Comparison of ENCODE assay signal across 19 cellular contexts in genomic region chr3:12656193-12656592, GRCh38. TPM values are rescaled to one million over a fixed set of nuclear protein-coding genes. Genes with fewer than 3 reads are reported as not detected.
DNase-seq lines count a peak whose midpoint lies in the region; ATAC-seq, FAIRE-seq and TF ChIP-seq lines count a peak whose summit lies in the region.
"Had no signal": no experiment of that assay in that cellular context is flagged by ENCODE, and none has a peak within 500 bp of the region (broad histone marks: within the 10 kb centered on the region; RNA-seq: fewer than 3 reads in every experiment).

No MANE protein-coding gene starts in this region.

- H3K27ac ChIP-seq in GM23338 (ENCODE audit: low read depth) = no peak overlapping the region
- H3K27ac ChIP-seq in naive thymus-derived CD4-positive, alpha-beta T cell (ENCODE audit: low read depth, low read length) = no peak overlapping the region

- H3K9me3 Mint-ChIP-seq in GM23338 (peaks cover 2% of the 10 kb centered on the region; the same call in 1 of the 3 replicates), brain (peaks cover 0 to 10% (median 0%) of the 10 kb centered on the region in 5 experiments)
- H3K9me3 Mint-ChIP-seq in naive thymus-derived CD4-positive, alpha-beta T cell = peaks cover 0 to 2% (median 0%) of the 10 kb centered on the region in 11 donors
- H3K9me3 Mint-ChIP-seq: activated naive CD4-positive, alpha-beta T cell treated with anti-CD3 and anti-CD28 coated beads, Interleukin-2, amount 50 U/mL, for 72 hours; activated T-cell treated with anti-CD3 and anti-CD28 coated beads, Interleukin-2, amount 50 U/mL, for 4 hours had no signal

- no peak for FAIRE-seq in D721Med (lab: Jason Lieb, UNC)

- H3K27me3 Mint-ChIP-seq in GM23338 (ENCODE audit: insufficient read depth, low read depth, poor library complexity) = no peaks in the 10 kb centered on the region
- H3K27me3 Mint-ChIP-seq in brain = no peaks in the 10 kb centered on the region
- no peaks in the 10 kb centered on the region for H3K27me3 Mint-ChIP-seq in naive thymus-derived CD4-positive, alpha-beta T cell

- H2AFZ ChIP-seq in GM23338 = no peak overlapping the region

- H3K4me1 ChIP-seq in GM23338 (ENCODE audit: insufficient read depth) = peaks cover 28% of the 10 kb centered on the region
- H3K4me1 ChIP-seq in naive thymus-derived CD4-positive, alpha-beta T cell (ENCODE audit: control insufficient read depth in 2 of 2, insufficient read depth in 2 of 2, low read length in 2 of 2) = peaks cover 9 to 29% of the 10 kb centered on the region in 2 donors

- intact Hi-C loops in naive thymus-derived CD4-positive, alpha-beta T cell (cut with micrococcal nuclease) = no loop called here

- H3K4me1 Mint-ChIP-seq in GM23338 = peaks cover 33% of the 10 kb centered on the region
- peaks cover 67% of the 10 kb centered on the region for H3K4me1 Mint-ChIP-seq in brain
- H3K4me1 Mint-ChIP-seq in naive thymus-derived CD4-positive, alpha-beta T cell = peaks cover 39 to 80% (median 67%) of the 10 kb centered on the region in 7 donors

- H4K20me1 ChIP-seq in GM23338 (replicated peaks; ENCODE audit: insufficient read depth) = peaks cover 50% of the 10 kb centered on the region

- H3F3A ChIP-seq in GM23338 (replicated peaks; ENCODE audit: low read depth) = no peaks in the 10 kb centered on the region

- DNase-seq in AG10803 (ENCODE audit: low read depth) = peak; percentile 12
- no peak for DNase-seq in GM23338 (ENCODE audit: low spot score)
- DNase-seq in naive thymus-derived CD4-positive, alpha-beta T cell = no peak
- DNase-seq in activated naive CD4-positive, alpha-beta T cell treated with Interleukin-2 at 50 U/mL for 16 hours = no peak
- no peak for DNase-seq in D721Med (ENCODE audit: insufficient read length, low spot score)
- DNase-seq: activated T-cell treated with anti-CD3 and anti-CD28 coated beads, Interleukin-2, amount 50 U/mL, for 4 hours; DND-41; foreskin fibroblast; midbrain; NCI-H1417; nucleus accumbens; SIG-M5; stimulated activated naive CD4-positive, alpha-beta T cell; T-helper 1 cell had no signal

- no peaks in the 10 kb centered on the region for H3K9me2 ChIP-seq in GM23338 (ENCODE audit: insufficient read depth)

- H3K4me3 Mint-ChIP-seq in GM23338 (no peak overlapping the region), brain (peak overlapping the region in 1 of 5 experiments; percentile 62)
- peak overlapping the region in 6 of 10 donors; percentile 19 to 63 (median 39) for H3K4me3 Mint-ChIP-seq in naive thymus-derived CD4-positive, alpha-beta T cell
- H3K4me3 Mint-ChIP-seq: activated T-cell treated with anti-CD3 and anti-CD28 coated beads, Interleukin-2, amount 50 U/mL, for 4 hours had no signal

- H3K27ac Mint-ChIP-seq in GM23338 (no peak overlapping the region), brain (peak overlapping the region in 3 of 5 experiments; percentile 1 to 59 (median 53))
- peak overlapping the region in 1 of 9 donors; percentile 65 for H3K27ac Mint-ChIP-seq in naive thymus-derived CD4-positive, alpha-beta T cell

- peaks cover 100% of the 10 kb centered on the region for H3K79me2 ChIP-seq in GM23338 (replicated peaks; ENCODE audit: insufficient read depth)

- TF ChIP-seq CTCF in AG10803 (conservative IDR thresholded peaks at IDR 0.05; ENCODE audit: low read length) = no peak
- no peak for TF ChIP-seq CTCF in GM23338 (conservative IDR thresholded peaks at IDR 0.05; ENCODE audit: low read depth in 2 of 2)
- no peak for TF ChIP-seq CTCF in brain (conservative IDR thresholded peaks at IDR 0.05)
- TF ChIP-seq CTCF in D721Med (IDR thresholded peaks at IDR 0.05; ENCODE audit: insufficient read depth, missing control alignments) = no peak

- H3K4me3 ChIP-seq in AG10803 (ENCODE audit: low read length) (no peak overlapping the region), GM23338 (no peak overlapping the region)
- H3K4me3 ChIP-seq in naive thymus-derived CD4-positive, alpha-beta T cell (ENCODE audit: low read length) = no peak overlapping the region
- H3K4me3 ChIP-seq: tibial nerve had no signal

- H3K36me3 Mint-ChIP-seq in GM23338 (ENCODE audit: low read depth) (peaks cover 11% of the 10 kb centered on the region; the same call in 2 of the 3 replicates), brain (peaks cover 36% of the 10 kb centered on the region)
- peaks cover 0 to 17% (median 6%) of the 10 kb centered on the region in 5 donors for H3K36me3 Mint-ChIP-seq in naive thymus-derived CD4-positive, alpha-beta T cell

- no peaks in the 10 kb centered on the region for H3K36me3 ChIP-seq in GM23338 (ENCODE audit: insufficient read depth)
- no peaks in the 10 kb centered on the region for H3K36me3 ChIP-seq in naive thymus-derived CD4-positive, alpha-beta T cell (ENCODE audit: control insufficient read depth in 2 of 3, insufficient read depth in 3 of 3, low read length in 3 of 3)
- H3K36me3 ChIP-seq: tibial nerve had no signal

- peak; percentile 50 for ATAC-seq in GM23338
- no peak for ATAC-seq in naive thymus-derived CD4-positive, alpha-beta T cell
- no peak for ATAC-seq in GM21529 (IDR thresholded peaks at IDR 0.05; ENCODE audit: unreplicated experiment)
- ATAC-seq in HG02870 (IDR thresholded peaks at IDR 0.05; ENCODE audit: unreplicated experiment) = no peak
- ATAC-seq: activated T-cell treated with anti-CD3 and anti-CD28 coated beads, Interleukin-2, amount 50 U/mL, for 4 hours had no signal

- no peak overlapping the region for H3K4me2 ChIP-seq in GM23338

- POLR2A ChIA-PET in naive thymus-derived CD4-positive, alpha-beta T cell (lab: Charles Lee) = no interaction called here

- H3K9me3 ChIP-seq in naive thymus-derived CD4-positive, alpha-beta T cell (ENCODE audit: control insufficient read depth in 2 of 3, low read length in 3 of 3) = no peaks in the 10 kb centered on the region
- H3K9me3 ChIP-seq: tibial nerve had no signal

- CTCF ChIA-PET in naive thymus-derived CD4-positive, alpha-beta T cell (lab: Charles Lee) = no interaction called here

- H3K27me3 ChIP-seq in GM23338 (ENCODE audit: insufficient read depth) = no peaks in the 10 kb centered on the region
- H3K27me3 ChIP-seq in naive thymus-derived CD4-positive, alpha-beta T cell (ENCODE audit: control insufficient read depth in 2 of 2, insufficient read depth in 2 of 2, low read length in 2 of 2) = no peaks in the 10 kb centered on the region
- H3K27me3 ChIP-seq: tibial nerve had no signal

TF ChIP-seq in GM23338, 12 proteins besides CTCF, POLR2A, EP300 and RAD21 (continues in another document):
- no peak for TF ChIP-seq ZNF331 (CRISPR knock-in tag; IDR thresholded peaks at IDR 0.05; ENCODE audit: low read depth)
- no peak for TF ChIP-seq POLR2AphosphoS5 (IDR thresholded peaks at IDR 0.05; ENCODE audit: low read depth)
- no peak for TF ChIP-seq STAT1 (IDR thresholded peaks at IDR 0.05; ENCODE audit: unreplicated experiment)

RNA-seq across cellular contexts. Expression of gene RAF1, which starts 7.7 kb away (rescaled TPM):
- 123 and 135 TPM in 2 replicates for total RNA-seq in GM23338 (2014; rRNA removed; shearing (Covaris generic))
- polyA plus RNA-seq in GM23338 (2016; fragmentation: Nextera tagmentation; extraction: Ambion mirVana) (35.6 and 39.5 TPM in 2 replicates), brain (ENCODE audit: insufficient read depth, low read depth, low replicate concordance) (40.3 TPM)
- total RNA-seq in naive thymus-derived CD4-positive, alpha-beta T cell = 100 to 1,000 TPM in 4 of 5 experiments, 10 to 100 TPM in 1; 93.4 to 129 (median 125) TPM
- polyA plus RNA-seq in naive thymus-derived CD4-positive, alpha-beta T cell = 10 to 100 TPM; 50.2 to 87.8 TPM
